ENCODE assay signal across 2 cellular contexts in the genomic region with DNA sequence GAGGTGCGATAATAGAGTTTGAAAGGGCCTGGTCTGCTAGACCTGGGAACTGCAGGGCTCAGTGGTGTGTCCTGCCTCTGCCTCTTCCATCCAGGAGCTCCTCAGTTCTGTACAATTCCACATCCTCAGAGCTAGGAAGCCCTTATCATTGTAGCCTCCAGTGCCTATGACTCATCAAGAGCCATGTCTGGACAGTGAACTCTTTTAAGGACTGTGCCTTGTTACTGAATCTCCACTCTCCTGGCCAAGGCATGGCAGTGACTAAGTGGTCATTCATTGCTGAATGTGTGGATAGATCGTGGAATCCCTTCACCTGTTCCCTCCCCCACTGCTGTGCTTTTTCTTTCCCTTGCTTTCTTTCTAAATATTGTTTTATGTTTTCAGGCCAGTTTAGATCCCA.
TF ChIP-seq lines count a peak whose summit lies in the region.

No MANE protein-coding gene starts in this region.

TF ChIP-seq in A549, 52 proteins besides CTCF, POLR2A, EP300 and RAD21 (continued from another document):
- TF ChIP-seq FOSL2 (IDR thresholded peaks at IDR 0.05) (peak; percentile 48; the same call in 1 of the 2 replicates), FOSL2 (CRISPR knock-in tag; IDR thresholded peaks at IDR 0.05) (peak; percentile 85), FOSB (CRISPR knock-in tag; IDR thresholded peaks at IDR 0.05) (no peak), MAFK (IDR thresholded peaks at IDR 0.05; ENCODE audit: partially characterized antibody) (no peak)

TF ChIP-seq in IMR-90, 13 proteins besides CTCF, POLR2A, EP300 and RAD21 (continued from another document):
- peak; percentile 92 for TF ChIP-seq FOS (IDR thresholded peaks at IDR 0.05; ENCODE audit: low read depth, low read length)
- TF ChIP-seq ELK1 (IDR thresholded peaks at IDR 0.05; ENCODE audit: borderline replicate concordance, low read depth, low read length): no peak
TF ChIP-seq in IMR-90: peak in this region for 2.
